In the genomic region with DNA sequence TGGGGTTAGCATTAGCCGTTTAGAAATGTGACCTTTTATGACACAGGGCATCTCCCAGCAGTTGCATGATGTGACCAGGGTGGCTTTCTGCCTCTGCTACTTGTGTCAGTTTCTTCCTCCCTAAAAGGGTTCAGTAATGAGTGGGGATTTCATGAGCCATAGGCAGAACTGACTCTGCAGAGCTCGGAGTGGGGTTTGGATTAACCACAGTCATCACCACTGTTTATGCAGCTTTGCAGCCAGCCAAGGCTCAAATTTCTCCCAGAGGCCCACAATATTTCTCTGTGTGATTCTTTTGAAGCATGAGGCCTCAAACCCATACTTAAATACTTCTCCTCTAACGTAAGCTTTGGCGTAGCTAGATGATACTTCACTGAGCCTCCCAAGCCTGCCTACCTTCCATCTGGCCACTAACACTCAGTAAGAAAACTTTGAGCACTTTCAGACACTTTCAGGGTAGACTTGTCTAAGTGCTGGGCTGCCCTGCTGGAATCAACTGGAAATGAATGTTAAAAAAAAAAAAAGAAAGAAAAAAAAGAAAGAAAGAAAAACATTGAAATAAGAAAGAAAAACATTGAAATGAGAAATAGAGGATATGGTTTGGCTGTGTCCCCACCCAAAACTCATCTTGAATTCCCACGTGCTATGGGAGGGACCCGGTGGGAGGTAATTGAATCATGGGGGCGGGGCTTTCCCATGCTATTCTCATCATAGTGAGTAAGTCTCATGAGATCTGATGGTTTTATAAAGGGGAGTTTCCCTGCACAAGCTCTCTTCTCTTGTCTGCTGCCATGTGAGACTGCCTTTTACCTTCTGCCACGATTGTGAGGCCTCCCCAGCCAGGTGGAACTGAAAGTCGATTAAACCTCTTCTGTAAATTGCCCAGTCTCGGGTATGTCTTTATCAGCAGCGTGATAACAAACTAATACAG, we compare ENCODE assay signal across 13 cellular contexts. TPM values are rescaled to one million over a fixed set of nuclear protein-coding genes. Genes with fewer than 3 reads are reported as not detected.
DNase-seq lines count a peak whose midpoint lies in the region; ATAC-seq and TF ChIP-seq lines count a peak whose summit lies in the region.
"Had no signal": no experiment of that assay in that cellular context is flagged by ENCODE, and none has a peak within 500 bp of the region (broad histone marks: within the 10 kb centered on the region; RNA-seq: fewer than 3 reads in every experiment).

No MANE protein-coding gene starts in this region.

- H4K20me1 ChIP-seq in fibroblast of lung (ENCODE audit: control insufficient read depth, extremely low read depth, insufficient read depth, low read length), result no peaks in the 10 kb centered on the region

- H3K4me1 ChIP-seq in fibroblast of lung (ENCODE audit: control insufficient read depth, extremely low read depth, insufficient read depth, low read length) (peaks cover 22% of the 10 kb centered on the region), psoas muscle (no peaks in the 10 kb centered on the region), endodermal cell (ENCODE audit: control insufficient read depth, insufficient read depth, low read length) (no peaks in the 10 kb centered on the region)

- H3K36me3 ChIP-seq in fibroblast of lung (ENCODE audit: control insufficient read depth, insufficient read depth, low read length) (no peaks in the 10 kb centered on the region), psoas muscle (ENCODE audit: insufficient read depth in 1 of 2, low read depth in 1 of 2) (no peaks in the 10 kb centered on the region), endodermal cell (ENCODE audit: control insufficient read depth, insufficient read depth, low read length) (no peaks in the 10 kb centered on the region)

- TF ChIP-seq CTCF in AG10803 (conservative IDR thresholded peaks at IDR 0.05; ENCODE audit: low read length), result no peak
- peak in 1 of 2 donors; percentile 12 for TF ChIP-seq CTCF in fibroblast of lung (conservative IDR thresholded peaks at IDR 0.05 in 1 of 2, IDR thresholded peaks at IDR 0.05 in 1 of 2; ENCODE audit: low read depth in 1 of 2, low read length in 2 of 2)
- no peak for TF ChIP-seq CTCF in psoas muscle (IDR thresholded peaks at IDR 0.05)
- no peak for TF ChIP-seq CTCF in endodermal cell (conservative IDR thresholded peaks at IDR 0.05)
- no peak for TF ChIP-seq CTCF in GM13977 (IDR thresholded peaks at IDR 0.05; ENCODE audit: extremely low read depth, insufficient read depth, missing control alignments)

- ATAC-seq in psoas muscle, result peak in 2 of 4 donors; percentile 6 to 11
- ATAC-seq in GM21529 (IDR thresholded peaks at IDR 0.05; ENCODE audit: unreplicated experiment), result no peak
- ATAC-seq: esophagus mucosa had no signal

- H3K9ac ChIP-seq in fibroblast of lung (ENCODE audit: insufficient read depth, low read length), result no peak overlapping the region
- H3K9ac ChIP-seq in endodermal cell (ENCODE audit: extremely low read depth, low read length, poor library complexity, severe bottlenecking), result no peak overlapping the region

- no peak overlapping the region for H2AFZ ChIP-seq in fibroblast of lung (ENCODE audit: low read length)

- intact Hi-C loops in psoas muscle (cut with DNase I), result no loop called here

- H3K9me3 Mint-ChIP-seq in endodermal cell, result peaks cover 9% of the 10 kb centered on the region

- WGBS in psoas muscle, 3 donors, result 47 to 62% (median 53%) methylated on average over 11 of the region's 11 CpGs
- WGBS in endodermal cell (ENCODE audit: insufficient coverage in 1 of 2, insufficient read length in 1 of 2), 2 experiments, result 86 to 90% methylated on average over 5 to 11 of the region's 11 CpGs

- H3K27me3 ChIP-seq in fibroblast of lung (ENCODE audit: control insufficient read depth, insufficient read depth, low read length), result no peaks in the 10 kb centered on the region
- H3K27me3 ChIP-seq in psoas muscle (ENCODE audit: insufficient read depth in 3 of 3, low read length in 2 of 3), result no peaks in the 10 kb centered on the region
- H3K27me3 ChIP-seq in endodermal cell (ENCODE audit: control insufficient read depth, insufficient read depth, low read length, poor library complexity, severe bottlenecking), result peaks cover 21% of the 10 kb centered on the region

- no peak overlapping the region for H3K4me3 ChIP-seq in AG10803 (ENCODE audit: low read length)
- no peak overlapping the region for H3K4me3 ChIP-seq in fibroblast of lung (replicated peaks in 1 of 4; ENCODE audit: control extremely low read depth in 1 of 4, insufficient read depth in 1 of 4, low read depth in 3 of 4, low read length in 4 of 4)
- no peak overlapping the region for H3K4me3 ChIP-seq in psoas muscle
- H3K4me3 ChIP-seq in endodermal cell (ENCODE audit: low read length), result no peak overlapping the region

- DNase-seq in AG10803 (ENCODE audit: low read depth) (peak; percentile 95), NCI-H2107 (lab: John Stamatoyannopoulos, UW) (peak; percentile 64), fibroblast of lung (ENCODE audit: low read depth in 2 of 2) (peak; percentile 96 to 97), psoas muscle (peak; percentile 56 to 73), endodermal cell (no peak), superior temporal gyrus (ENCODE audit: extremely low spot score) (no peak), GM13977 (ENCODE audit: low spot score) (no peak)
- DNase-seq: activated effector memory CD4-positive, alpha-beta T cell treated with Interleukin-2 at 50 U/mL for 16 hours; naive B cell; NCI-H510A had no signal

- no peaks in the 10 kb centered on the region for H3K9me3 ChIP-seq in fibroblast of lung (ENCODE audit: control insufficient read depth, insufficient read depth, low read depth, low read length)
- H3K9me3 ChIP-seq in psoas muscle, result no peaks in the 10 kb centered on the region
- H3K9me3 ChIP-seq in endodermal cell (ENCODE audit: control insufficient read depth, low read length), result peaks cover 6% of the 10 kb centered on the region

- no peak overlapping the region for H3K4me3 Mint-ChIP-seq in endodermal cell
- H3K4me3 Mint-ChIP-seq: naive B cell had no signal

- no peaks in the 10 kb centered on the region for H3K36me3 Mint-ChIP-seq in endodermal cell (ENCODE audit: low read depth)

- no peaks in the 10 kb centered on the region for H3K79me2 ChIP-seq in fibroblast of lung (ENCODE audit: control insufficient read depth, insufficient read depth, low read length)

- no peaks in the 10 kb centered on the region for H3K4me1 Mint-ChIP-seq in endodermal cell
- H3K4me1 Mint-ChIP-seq: naive B cell had no signal

- H3K4me2 ChIP-seq in fibroblast of lung (ENCODE audit: extremely low read depth, insufficient read depth, low read length), result peak overlapping the region; percentile 79

- no peak overlapping the region for H3K27ac Mint-ChIP-seq in endodermal cell
- H3K27ac Mint-ChIP-seq: IgD-negative memory B cell had no signal

- in situ Hi-C loops in GM13977 (cut with MboI; ENCODE audit: low pct_unique_long_range_greater_than_20kb, low sequenced_read_pairs, unreplicated experiment), result no loop called here

- H3K27me3 Mint-ChIP-seq in endodermal cell (ENCODE audit: insufficient read depth), result peaks cover 48% of the 10 kb centered on the region

- H3K27ac ChIP-seq in fibroblast of lung (ENCODE audit: insufficient read depth, low read length), result peak overlapping the region; percentile 67
- peak overlapping the region; percentile 41 for H3K27ac ChIP-seq in psoas muscle
- H3K27ac ChIP-seq in endodermal cell (ENCODE audit: low read depth, low read length), result no peak overlapping the region

RNA-seq across cellular contexts. Expression of a gene that starts 11.5 kb away (rescaled TPM):
- total RNA-seq in fibroblast of lung (155 and 193 TPM in 2 replicates), psoas muscle (10 to 100 TPM; 68.2 to 78.8 (median 70.5) TPM), endodermal cell (100 to 1,000 TPM; 285 to 291 TPM)
- polyA plus RNA-seq in fibroblast of lung (634 and 1,101 TPM in 2 replicates), psoas muscle (100 to 1,000 TPM in 2 of 3 donors, 10 to 100 TPM in 1; 88.7 to 124 (median 104) TPM)
- polyA plus RNA-seq in fibroblast of lung (2012), result 303 and 486 TPM in 2 replicates
- polyA minus RNA-seq in fibroblast of lung (ENCODE audit: low replicate concordance), result 73.7 and 98.5 TPM in 2 replicates
- polyA plus RNA-seq in endodermal cell (2013, experiment 1 of 2), result 225 TPM
- polyA plus RNA-seq in endodermal cell (2013, experiment 2 of 2), result 221 TPM

RNA-seq across cellular contexts. Expression of a gene that starts 50.4 kb away (rescaled TPM):
- total RNA-seq in fibroblast of lung (0.51 and 2.3 TPM in 2 replicates), psoas muscle (under 1 TPM in 2 of 4 donors, not detected in 2; 0.15 to 0.78 TPM), endodermal cell (10 to 100 TPM; 38.5 to 44.7 TPM)
- polyA plus RNA-seq in fibroblast of lung (4.5 and 6.9 TPM in 2 replicates), psoas muscle (under 1 TPM; 0.20 to 0.40 (median 0.25) TPM)
- 3.6 and 5.5 TPM in 2 replicates for polyA plus RNA-seq in fibroblast of lung (2012)
- polyA minus RNA-seq in fibroblast of lung (ENCODE audit: low replicate concordance), result 1.8 and 2.6 TPM in 2 replicates
- polyA plus RNA-seq in endodermal cell (2013, experiment 1 of 2), result 16.7 TPM
- 24.1 TPM for polyA plus RNA-seq in endodermal cell (2013, experiment 2 of 2)
- polyA plus RNA-seq: IgD-negative memory B cell had no signal

Comparison
In these comparisons a context has a peak if more than half of its experiments do, and no peak if none do; other contexts are left out.
1. DNase-seq: peak in AG10803 (single experiment), NCI-H2107 (single experiment), fibroblast of lung (2 of 2) and psoas muscle (2 of 2); none in endodermal cell (single experiment), superior temporal gyrus (single experiment) and GM13977 (single experiment).
2. RNA of a gene that starts 50.4 kb away (total RNA-seq): 38.5 to 44.7 TPM in endodermal cell; 0.51 to 2.3 TPM in fibroblast of lung and 0.15 to 0.78 TPM in psoas muscle; every median in the first group is over 10 times any median in the second.